In genomic region chr1:107683198-107683657, GRCh38 we compare ENCODE assay signal across 14 cellular contexts.
A peak's percentile ranks its signal among the peaks of the same experiment; 100 is the strongest.
DNase-seq lines count a peak whose midpoint lies in the region; ATAC-seq and TF ChIP-seq lines count a peak whose summit lies in the region.
"Had no signal": no experiment of that assay in that cellular context is flagged by ENCODE, and none has a peak within 500 bp of the region (broad histone marks: within the 10 kb centered on the region; RNA-seq: fewer than 3 reads in every experiment).

No MANE protein-coding gene starts in this region.

- H3K9me3 ChIP-seq in colonic mucosa (no peaks in the 10 kb centered on the region), mucosa of descending colon (no peaks in the 10 kb centered on the region)

- intact Hi-C loops in colonic mucosa (cut with DNase I), result no loop called here
- intact Hi-C loops in mucosa of descending colon (cut with DNase I, micrococcal nuclease), result no loop called here
- intact Hi-C loops in Right ventricle myocardium superior (cut with DNase I), result no loop called here

- H3K9ac ChIP-seq in colonic mucosa (ENCODE audit: low read depth in 2 of 2, low read length in 2 of 2), result peak overlapping the region in 1 of 2 donors; percentile 69

- H3K4me1 ChIP-seq in colonic mucosa (no peaks in the 10 kb centered on the region), mucosa of descending colon (ENCODE audit: low read depth) (peaks cover 15% of the 10 kb centered on the region)

- DNase-seq in COR-L47 (lab: John Stamatoyannopoulos, UW) (peak; percentile 86), NCI-H2081 treated with DMSO at 0.1 percent for 48 hours (lab: John Stamatoyannopoulos, UW) (peak; percentile 82), colonic mucosa (peak; percentile 77), mucosa of descending colon (peak in 1 of 3 donors; percentile 76), NCI-H187 (lab: John Stamatoyannopoulos, UW) (no peak), Right ventricle myocardium superior (no peak)
- DNase-seq: activated CD4-positive, CD25-positive, alpha-beta regulatory T cell; activated T-cell treated with anti-CD3 and anti-CD28 coated beads, Interleukin-2, amount 50 U/mL, for 1 hour; H7; NCI-H1048; NCI-H524; stimulated activated CD4-positive, alpha-beta T cell treated with anti-CD3 and anti-CD28 coated beads, Interleukin-2, amount 100 ng/mL, for 24 hours had no signal

- peak; percentile 86 for ATAC-seq in mucosa of descending colon
- no peak for ATAC-seq in Right ventricle myocardium superior (ENCODE audit: poor library complexity)
- no peak for ATAC-seq in GM19035 (IDR thresholded peaks at IDR 0.05; ENCODE audit: unreplicated experiment)
- no peak for ATAC-seq in HG03460 (IDR thresholded peaks at IDR 0.05; ENCODE audit: unreplicated experiment)

- no peaks in the 10 kb centered on the region for H3K27me3 ChIP-seq in colonic mucosa

- peak overlapping the region; percentile 88 for H3K27ac ChIP-seq in colonic mucosa

- H3K4me3 ChIP-seq in colonic mucosa (no peak overlapping the region), mucosa of descending colon (no peak overlapping the region)

- TF ChIP-seq CTCF in colonic mucosa (IDR thresholded peaks at IDR 0.05) (no peak), mucosa of descending colon (IDR thresholded peaks at IDR 0.05) (no peak)

- H3K36me3 ChIP-seq in colonic mucosa, result no peaks in the 10 kb centered on the region
- H3K36me3 ChIP-seq in mucosa of descending colon (ENCODE audit: low read depth), result no peaks in the 10 kb centered on the region

Comparison
In these comparisons a context has a peak if more than half of its experiments do, and no peak if none do; other contexts are left out.
1. DNase-seq: peak in COR-L47 (single experiment), NCI-H2081 treated with DMSO at 0.1 percent for 48 hours (single experiment) and colonic mucosa (single experiment); none in NCI-H187 (0 of 2) and Right ventricle myocardium superior (single experiment).